In the genomic region with DNA sequence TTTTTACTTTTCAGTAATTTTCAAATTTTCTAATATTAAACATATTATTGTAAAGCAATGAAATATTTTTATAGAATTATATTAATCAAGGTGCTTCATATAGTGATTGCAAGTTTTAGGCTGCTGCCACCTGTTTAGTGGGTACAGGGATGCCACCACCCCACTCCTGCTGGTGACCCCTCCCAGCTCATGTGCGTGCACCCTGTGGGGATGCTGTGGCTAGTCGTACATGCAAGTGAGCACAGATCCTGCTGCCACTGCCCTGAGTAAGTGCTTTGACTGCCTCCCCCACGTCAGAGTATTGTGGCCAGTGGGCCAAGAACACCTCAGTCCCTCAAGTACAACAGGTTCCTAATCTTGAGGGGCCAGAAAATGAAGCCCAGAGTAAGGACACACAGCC, we compare ENCODE assay signal across 28 cellular contexts.
"Had no signal": no experiment of that assay in that cellular context is flagged by ENCODE, and none has a peak within 500 bp of the region (broad histone marks: within the 10 kb centered on the region; RNA-seq: fewer than 3 reads in every experiment).

No MANE protein-coding gene starts in this region.

- H3K9me3 ChIP-seq: left lung, lower lobe of right lung, ovary, right atrium auricular region, right lobe of liver, testis, thyroid gland, transverse colon, upper lobe of right lung had no signal

- H3K4me1 ChIP-seq: left lung, lower lobe of right lung, right atrium auricular region, right lobe of liver, testis, thyroid gland, transverse colon, upper lobe of right lung had no signal

- H3K27ac ChIP-seq: left lung, lower lobe of right lung, neural progenitor cell, ovary, right atrium auricular region, right lobe of liver, testis, thyroid gland, transverse colon, upper lobe of right lung had no signal

- H3K4me2 ChIP-seq: neural progenitor cell, smooth muscle cell had no signal

- H3K4me3 ChIP-seq: left lung, lower lobe of right lung, neural progenitor cell, ovary, right atrium auricular region, right lobe of liver, smooth muscle cell, testis, thyroid gland, transverse colon, upper lobe of right lung had no signal

- H2AFZ ChIP-seq: neural progenitor cell had no signal

- H3K36me3 ChIP-seq: left lung, lower lobe of right lung, neural progenitor cell, ovary, right atrium auricular region, right lobe of liver, thyroid gland, transverse colon, upper lobe of right lung had no signal

- H3K9ac ChIP-seq: neural progenitor cell had no signal

- ATAC-seq: left colon; left lung; lower lobe of right lung; natural killer cell; right lobe of liver; stimulated activated memory B cell treated with anti-CD40 and anti-IgM and Interleukin-4, amounts not matched to agents 10 μg/mL and 1 μg/mL and 100 μg/mL, for 72 hours; stimulated activated naive CD8-positive, alpha-beta T cell treated with anti-CD3 and anti-CD28 coated beads, Interleukin-15, amount 100 ng/mL, for 72 hours; upper lobe of right lung had no signal

- FAIRE-seq: keratinocyte, urothelium cell line had no signal

- DNase-seq: hippocampal formation; left colon; lower lobe of right lung; mammary epithelial cell; mesendoderm; naive B cell; natural killer cell; nephron progenitor cell; ovary; stimulated activated CD4-positive, alpha-beta T cell treated with anti-CD3 and anti-CD28 coated beads, Interleukin-1b, Interleukin-23, amount 100 ng/mL, for 48 hours; stimulated activated CD4-positive, alpha-beta T cell treated with anti-CD3 and anti-CD28 coated beads, Interleukin-2, amount 100 ng/mL, for 48 hours; stimulated activated CD4-positive, alpha-beta T cell treated with anti-CD3 and anti-CD28 coated beads, Interleukin-4, amount 100 ng/mL, for 4 hours; stimulated activated CD8-positive, alpha-beta memory T cell treated with anti-CD3 and anti-CD28 coated beads, Interleukin-4, amount 100 ng/mL, for 48 hours; stimulated activated naive CD4-positive, alpha-beta T cell treated with Interleukin-2 at 50 U/mL for 16 hours; stimulated activated naive CD8-positive, alpha-beta T cell treated with anti-CD3 and anti-CD28 coated beads, Interleukin-15, amount 100 ng/mL, for 72 hours; substantia nigra; testis; thyroid gland; transverse colon; upper lobe of right lung had no signal

- H3K27me3 ChIP-seq: left lung, neural progenitor cell, ovary, right atrium auricular region, right lobe of liver, testis, thyroid gland, transverse colon, upper lobe of right lung had no signal
